Comparison of ENCODE assay signal across 28 cellular contexts in genomic region chr13:18962168-18962734, GRCh38.
"Had no signal": no experiment of that assay in that cellular context is flagged by ENCODE, and none has a peak within 500 bp of the region (broad histone marks: within the 10 kb centered on the region; RNA-seq: fewer than 3 reads in every experiment).

No MANE protein-coding gene starts in this region.

- DNase-seq: naive B cell; naive thymus-derived CD8-positive, alpha-beta T cell; nephron progenitor cell; occipital lobe; psoas muscle; right cardiac atrium; right lobe of liver; spleen; stimulated activated CD4-positive, alpha-beta T cell treated with anti-CD3 and anti-CD28 coated beads, Interleukin-12 subunit alpha, Interleukin-12 subunit beta, amount 100 ng/mL, for 4 hours; stimulated activated CD4-positive, alpha-beta T cell treated with anti-CD3 and anti-CD28 coated beads, Interleukin-1b, Interleukin-23, amount 100 ng/mL, for 48 hours; stimulated activated CD4-positive, alpha-beta T cell treated with anti-CD3 and anti-CD28 coated beads, Interleukin-4, amount 100 ng/mL, for 1 hour; stimulated activated CD4-positive, alpha-beta T cell treated with anti-CD3 and anti-CD28 coated beads, Interleukin-4, amount 100 ng/mL, for 4 hours; stimulated activated CD8-positive, alpha-beta memory T cell treated with anti-CD3 and anti-CD28 coated beads, Interleukin-4, amount 100 ng/mL, for 48 hours; stimulated activated naive CD4-positive, alpha-beta T cell; stimulated activated naive CD8-positive, alpha-beta T cell treated with anti-CD3 and anti-CD28 coated beads, Interleukin-15, amount 100 ng/mL, for 72 hours; stimulated activated naive CD8-positive, alpha-beta T cell treated with anti-CD3 and anti-CD28 coated beads, Interleukin-15, Interleukin-2, amounts not matched to agents 100 U/mL and 50 U/mL, for 24 hours; substantia nigra; testis; transverse colon; upper lobe of right lung; uterus had no signal

- H3K36me3 ChIP-seq: pancreas, right lobe of liver, spleen, suprapubic skin, tibial artery, transverse colon, upper lobe of right lung, uterus had no signal

- H3K27ac ChIP-seq: pancreas, psoas muscle, right lobe of liver, skin epidermis, spleen, suprapubic skin, testis, tibial artery, transverse colon, upper lobe of right lung, uterus had no signal

- H3K4me1 ChIP-seq: pancreas, psoas muscle, right lobe of liver, spleen, suprapubic skin, testis, tibial artery, transverse colon, upper lobe of right lung, uterus had no signal

- H3K27me3 ChIP-seq: pancreas, right lobe of liver, spleen, suprapubic skin, testis, tibial artery, transverse colon, upper lobe of right lung, uterus had no signal

- FAIRE-seq: pancreas had no signal

- H3K4me2 ChIP-seq: smooth muscle cell had no signal

- H3K9me3 ChIP-seq: pancreas, psoas muscle, right lobe of liver, testis, upper lobe of right lung, uterus had no signal

- ATAC-seq: naive thymus-derived CD8-positive, alpha-beta T cell; natural killer cell treated with Interleukin-12 subunit alpha and Interleukin-12 subunit beta and Interleukin-15 and Interleukin-18, amount 100 ng/mL, for 72 hours; pancreas; psoas muscle; right cardiac atrium; right lobe of liver; stimulated activated memory B cell treated with anti-CD40 and anti-IgM and Interleukin-4, amounts not matched to agents 10 μg/mL and 1 μg/mL and 100 μg/mL, for 72 hours; stimulated activated naive CD8-positive, alpha-beta T cell treated with anti-CD3 and anti-CD28 coated beads, Interleukin-15, amount 100 ng/mL, for 72 hours; stimulated activated naive CD8-positive, alpha-beta T cell treated with anti-CD3 and anti-CD28 coated beads, Interleukin-15, Interleukin-2, amounts not matched to agents 100 U/mL and 50 U/mL, for 24 hours; upper lobe of right lung had no signal

- H3K4me3 ChIP-seq: pancreas, psoas muscle, right lobe of liver, skin epidermis, smooth muscle cell, spleen, suprapubic skin, testis, tibial artery, transverse colon, upper lobe of right lung, uterus had no signal
